Comparison of ENCODE assay signal across 9 cellular contexts in genomic region chr1:111476761-111477309, GRCh38. TPM values are rescaled to one million over a fixed set of nuclear protein-coding genes. Genes with fewer than 3 reads are reported as not detected.
DNase-seq lines count a peak whose midpoint lies in the region; ATAC-seq and TF ChIP-seq lines count a peak whose summit lies in the region.
"Had no signal": no experiment of that assay in that cellular context is flagged by ENCODE, and none has a peak within 500 bp of the region (broad histone marks: within the 10 kb centered on the region; RNA-seq: fewer than 3 reads in every experiment).

No MANE protein-coding gene starts in this region.

- POLR2A ChIA-PET in MCF 10A (lab: Yijun Ruan, JAX) = interaction anchor here (0.7 to 1.8 kb wide), 2 partner anchors 14 to 130 kb away, joined by 3 to 4 read pairs; no protein-coding TSS in a partner anchor

- no peak overlapping the region for H2AFZ ChIP-seq in osteoblast (ENCODE audit: low read length)

- no peaks in the 10 kb centered on the region for H3K79me2 ChIP-seq in osteoblast (ENCODE audit: insufficient read depth, low read length)

- H3K27me3 Mint-ChIP-seq in MCF 10A (ENCODE audit: insufficient read depth, unreplicated experiment) = no peaks in the 10 kb centered on the region

- peaks cover 28% of the 10 kb centered on the region for H3K4me1 ChIP-seq in osteoblast (ENCODE audit: insufficient read depth, low read length)

- no peak overlapping the region for H3K27ac ChIP-seq in osteoblast (ENCODE audit: low read depth, low read length)

- peaks cover 5% of the 10 kb centered on the region for H3K36me3 ChIP-seq in osteoblast (ENCODE audit: insufficient read depth, low read length)

- H3K36me3 Mint-ChIP-seq in MCF 10A (ENCODE audit: insufficient read depth, unreplicated experiment) = no peaks in the 10 kb centered on the region

- ATAC-seq in GM19023 (IDR thresholded peaks at IDR 0.05; ENCODE audit: unreplicated experiment) (peak; percentile 69), HG02981 (IDR thresholded peaks at IDR 0.05; ENCODE audit: unreplicated experiment) (peak; percentile 47)

- DNase-seq in T-helper 22 cell (ENCODE audit: low read depth) = peak; percentile 13
- DNase-seq in osteoblast (ENCODE audit: insufficient read length, low spot score, missing footprints) = peak; percentile 21
- DNase-seq in MCF 10A (ENCODE audit: unreplicated experiment) = no peak
- no peak for DNase-seq in NCI-H2081 treated with DMSO at 0.1 percent for 48 hours (lab: John Stamatoyannopoulos, UW)
- no peak for DNase-seq in NCI-H2107 (lab: John Stamatoyannopoulos, UW)
- DNase-seq in NCI-H524 treated with DMSO at 0.1 percent for 48 hours (lab: John Stamatoyannopoulos, UW) = no peak
- DNase-seq: IMR-90 had no signal

- intact Hi-C loops in MCF 10A (cut with micrococcal nuclease) = no loop called here

- H3K9me3 Mint-ChIP-seq in MCF 10A (ENCODE audit: unreplicated experiment) = no peaks in the 10 kb centered on the region

- H3K4me3 ChIP-seq in osteoblast (ENCODE audit: insufficient read depth, low read length) = no peak overlapping the region

- no peak overlapping the region for H3K4me2 ChIP-seq in osteoblast (ENCODE audit: insufficient read depth, low read length)

- H3K4me1 Mint-ChIP-seq in MCF 10A (ENCODE audit: insufficient read depth, unreplicated experiment) = no peaks in the 10 kb centered on the region

- no peaks in the 10 kb centered on the region for H3K27me3 ChIP-seq in osteoblast (ENCODE audit: insufficient read depth, low read length)

- H3K27ac Mint-ChIP-seq in MCF 10A (ENCODE audit: low read depth, unreplicated experiment) = no peak overlapping the region

- no peak overlapping the region for H3K4me3 Mint-ChIP-seq in MCF 10A (ENCODE audit: unreplicated experiment)

- no peaks in the 10 kb centered on the region for H4K20me1 ChIP-seq in osteoblast (ENCODE audit: insufficient read depth, low read length)

- TF ChIP-seq CTCF in osteoblast (IDR thresholded peaks at IDR 0.05; ENCODE audit: extremely low read depth, low read depth, low read length) (no peak), MCF 10A (IDR thresholded peaks at IDR 0.05; ENCODE audit: unreplicated experiment) (no peak)

- H3K9me3 ChIP-seq in osteoblast (ENCODE audit: low read depth, low read length) = no peaks in the 10 kb centered on the region

- CTCF ChIA-PET in MCF 10A (lab: Yijun Ruan, JAX) = interaction anchor here (1.9 kb wide), 1 partner anchor 238 kb away, joined by 7 read pairs; no protein-coding TSS in a partner anchor

- BruUV-seq in MCF 10A (replicated peaks; lab: Mats Ljungman, UMichigan) = no TSS peak

RNA-seq across cellular contexts. Expression of gene C1orf162, which starts 3.1 kb away (rescaled TPM):
- total RNA-seq in osteoblast = 0.29 and 0.36 TPM in 2 replicates
- 0.77 and 1.6 TPM in 2 replicates for total RNA-seq in MCF 10A (2022)
- total RNA-seq: IMR-90 had no signal

RNA-seq across cellular contexts. Expression of gene ADORA3, which starts 26.6 kb away (rescaled TPM):
- not detected in 2 replicates for total RNA-seq in osteoblast
- not detected in 2 replicates for total RNA-seq in MCF 10A (2022)
- total RNA-seq: IMR-90 had no signal

RNA-seq across cellular contexts. Expression of gene TMIGD3, which starts 26.6 kb away (rescaled TPM):
- total RNA-seq in osteoblast (0.29 TPM in 1 of 2 replicates, not detected in the other), MCF 10A (2022) (not detected in 2 replicates)

RNA-seq across cellular contexts. Expression of gene ATP5PB, which starts 27.6 kb away (rescaled TPM):
- total RNA-seq in osteoblast (203 and 272 TPM in 2 replicates), MCF 10A (2022) (317 and 348 TPM in 2 replicates)

RNA-seq across cellular contexts. Expression of gene WDR77, which starts 27.8 kb away (rescaled TPM):
- total RNA-seq in osteoblast (29.7 and 33.3 TPM in 2 replicates), MCF 10A (2022) (35.7 and 54.2 TPM in 2 replicates)

Comparison
In these comparisons a context has a peak if more than half of its experiments do, and no peak if none do; other contexts are left out.
1. DNase-seq: peak in T-helper 22 cell (single experiment) and osteoblast (single experiment); none in MCF 10A (single experiment), NCI-H2081 treated with DMSO at 0.1 percent for 48 hours (single experiment), NCI-H2107 (single experiment) and NCI-H524 treated with DMSO at 0.1 percent for 48 hours (single experiment).